17 cellular contexts compared by ENCODE assay signal in the genomic region with DNA sequence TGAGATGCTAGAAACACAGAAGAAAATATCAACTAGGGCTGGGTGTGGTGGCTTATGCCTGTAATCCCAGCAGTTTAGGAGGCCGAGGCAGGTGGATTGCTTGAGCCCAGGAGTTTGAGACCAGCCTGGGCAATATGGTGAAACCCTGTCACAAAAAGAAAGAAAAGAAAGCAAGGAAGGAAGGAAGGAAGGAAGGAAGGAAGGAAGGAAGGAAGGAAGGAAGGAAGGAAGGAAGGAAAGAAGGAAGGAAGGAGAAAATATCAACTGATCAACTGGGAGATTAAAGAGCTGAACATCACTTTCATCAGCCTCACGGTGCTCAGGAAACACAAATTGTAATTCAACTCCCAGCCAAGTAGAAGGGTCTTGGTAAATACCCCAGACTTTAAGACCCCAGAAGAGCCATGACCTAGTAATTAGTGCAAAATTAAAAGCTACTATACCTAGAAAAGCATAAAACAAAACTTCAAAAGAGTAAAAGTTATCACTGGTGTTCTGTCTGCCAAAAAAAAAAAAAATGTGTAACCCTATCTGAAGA. TPM values are rescaled to one million over a fixed set of nuclear protein-coding genes. Genes with fewer than 3 reads are reported as not detected.
DNase-seq lines count a peak whose midpoint lies in the region; ATAC-seq and TF ChIP-seq lines count a peak whose summit lies in the region.
"Had no signal": no experiment of that assay in that cellular context is flagged by ENCODE, and none has a peak within 500 bp of the region (broad histone marks: within the 10 kb centered on the region; RNA-seq: fewer than 3 reads in every experiment).

No MANE protein-coding gene starts in this region.

- POLR2A ChIA-PET in CD8-positive, alpha-beta memory T cell (lab: Charles Lee) = no interaction called here

- peaks cover 4% of the 10 kb centered on the region for H3K4me1 ChIP-seq in CD8-positive, alpha-beta memory T cell (ENCODE audit: insufficient read depth, low read length)

- H3K27me3 Mint-ChIP-seq in activated naive CD4-positive, alpha-beta T cell treated with anti-CD3 and anti-CD28 coated beads, Interleukin-2, amount 50 U/mL, for 24 hours = no peaks in the 10 kb centered on the region
- H3K27me3 Mint-ChIP-seq in activated naive CD4-positive, alpha-beta T cell treated with anti-CD3 and anti-CD28 coated beads, Interleukin-2, amount 10 ng/mL, durations not matched to agents 7 days and 5 days = no peaks in the 10 kb centered on the region
- no peaks in the 10 kb centered on the region for H3K27me3 Mint-ChIP-seq in CD8-positive, alpha-beta memory T cell
- H3K27me3 Mint-ChIP-seq in activated T-helper 1 cell treated with anti-CD3 and anti-CD28 coated beads, Interleukin-12 subunit alpha, Interleukin-12 subunit beta, Interleukin-2, Interleukin-4 antibody, amounts not matched to agents 30 ng/mL and 10 ng/mL and 1 ng/mL, durations not matched to agents 14 hours and 24 hours and 36 hours (ENCODE audit: insufficient read depth) = no peaks in the 10 kb centered on the region
- H3K27me3 Mint-ChIP-seq in stimulated activated naive CD8-positive, alpha-beta T cell treated with anti-CD3 and anti-CD28 coated beads, Interleukin-15, amount 100 ng/mL, for 72 hours = no peaks in the 10 kb centered on the region

- peak overlapping the region; percentile 41 for H3K27ac Mint-ChIP-seq in activated naive CD4-positive, alpha-beta T cell treated with anti-CD3 and anti-CD28 coated beads, Interleukin-2, amount 50 U/mL, for 24 hours
- no peak overlapping the region for H3K27ac Mint-ChIP-seq in activated naive CD4-positive, alpha-beta T cell treated with anti-CD3 and anti-CD28 coated beads, Interleukin-2, amount 10 ng/mL, durations not matched to agents 7 days and 5 days
- peak overlapping the region; percentile 33 to 91 (median 73) for H3K27ac Mint-ChIP-seq in CD8-positive, alpha-beta memory T cell
- H3K27ac Mint-ChIP-seq in activated T-helper 1 cell treated with anti-CD3 and anti-CD28 coated beads, Interleukin-12 subunit alpha, Interleukin-12 subunit beta, Interleukin-2, Interleukin-4 antibody, amounts not matched to agents 30 ng/mL and 10 ng/mL and 1 ng/mL, durations not matched to agents 14 hours and 24 hours and 36 hours = peak overlapping the region; percentile 61
- H3K27ac Mint-ChIP-seq in stimulated activated naive CD8-positive, alpha-beta T cell treated with anti-CD3 and anti-CD28 coated beads, Interleukin-15, amount 100 ng/mL, for 72 hours = peak overlapping the region; percentile 7 to 30
- H3K27ac Mint-ChIP-seq: HFFc6 had no signal

- H3K27me3 ChIP-seq in CD8-positive, alpha-beta memory T cell (ENCODE audit: insufficient read depth, low read length, poor library complexity, severe bottlenecking) = no peaks in the 10 kb centered on the region
- H3K27me3 ChIP-seq: BLaER1 treated with 17β-estradiol and CSF1 and Interleukin-3, amounts not matched to agents 10 nM and 100 nM had no signal

- DNase-seq in activated naive CD4-positive, alpha-beta T cell treated with anti-CD3 and anti-CD28 coated beads, Interleukin-2, amount 10 ng/mL, durations not matched to agents 7 days and 5 days = no peak
- no peak for DNase-seq in CD8-positive, alpha-beta memory T cell
- no peak for DNase-seq in activated T-helper 1 cell treated with anti-CD3 and anti-CD28 coated beads, Interleukin-12 subunit alpha, Interleukin-12 subunit beta, Interleukin-2, Interleukin-4 antibody, amounts not matched to agents 30 ng/mL and 10 ng/mL and 1 ng/mL, durations not matched to agents 14 hours and 24 hours and 36 hours (ENCODE audit: low spot score)
- no peak for DNase-seq in stimulated activated naive CD8-positive, alpha-beta T cell treated with anti-CD3 and anti-CD28 coated beads, Interleukin-15, amount 100 ng/mL, for 72 hours
- no peak for DNase-seq in GM13976 (ENCODE audit: low spot score)
- DNase-seq: DMS79 treated with DMSO at 0.1 percent for 48 hours, HFFc6, NCI-H1417, NCI-H187, NCI-H226, NCI-H524, SHP77 had no signal

- peaks cover 36% of the 10 kb centered on the region for H3K4me1 Mint-ChIP-seq in activated naive CD4-positive, alpha-beta T cell treated with anti-CD3 and anti-CD28 coated beads, Interleukin-2, amount 50 U/mL, for 24 hours
- peaks cover 47% of the 10 kb centered on the region for H3K4me1 Mint-ChIP-seq in activated naive CD4-positive, alpha-beta T cell treated with anti-CD3 and anti-CD28 coated beads, Interleukin-2, amount 10 ng/mL, durations not matched to agents 7 days and 5 days
- peaks cover 54 to 79% (median 62%) of the 10 kb centered on the region in 3 donors for H3K4me1 Mint-ChIP-seq in CD8-positive, alpha-beta memory T cell
- H3K4me1 Mint-ChIP-seq in activated T-helper 1 cell treated with anti-CD3 and anti-CD28 coated beads, Interleukin-12 subunit alpha, Interleukin-12 subunit beta, Interleukin-2, Interleukin-4 antibody, amounts not matched to agents 30 ng/mL and 10 ng/mL and 1 ng/mL, durations not matched to agents 14 hours and 24 hours and 36 hours (ENCODE audit: low read depth) = peaks cover 38% of the 10 kb centered on the region
- peaks cover 12% of the 10 kb centered on the region for H3K4me1 Mint-ChIP-seq in stimulated activated naive CD8-positive, alpha-beta T cell treated with anti-CD3 and anti-CD28 coated beads, Interleukin-15, amount 100 ng/mL, for 72 hours

- H3K36me3 ChIP-seq in CD8-positive, alpha-beta memory T cell (ENCODE audit: insufficient read depth, low read length) = peaks cover 17% of the 10 kb centered on the region
- H3K36me3 ChIP-seq: BLaER1 treated with 17β-estradiol and CSF1 and Interleukin-3, amounts not matched to agents 10 nM and 100 nM had no signal

- CTCF ChIA-PET in activated naive CD4-positive, alpha-beta T cell treated with anti-CD3 and anti-CD28 coated beads, Interleukin-2, amount 10 ng/mL, durations not matched to agents 7 days and 5 days (lab: Charles Lee) = no interaction called here
- CTCF ChIA-PET in CD8-positive, alpha-beta memory T cell (lab: Charles Lee) = interaction anchor here (2.2 kb wide), 1 partner anchor 11 kb away, joined by 6 read pairs; no protein-coding TSS in a partner anchor

- no peak for ATAC-seq in stimulated activated naive CD8-positive, alpha-beta T cell treated with anti-CD3 and anti-CD28 coated beads, Interleukin-15, amount 100 ng/mL, for 72 hours
- ATAC-seq in HG02588 (IDR thresholded peaks at IDR 0.05; ENCODE audit: unreplicated experiment) = no peak

- H3K36me3 Mint-ChIP-seq in activated naive CD4-positive, alpha-beta T cell treated with anti-CD3 and anti-CD28 coated beads, Interleukin-2, amount 50 U/mL, for 24 hours = peaks cover 70% of the 10 kb centered on the region
- peaks cover 88% of the 10 kb centered on the region for H3K36me3 Mint-ChIP-seq in activated naive CD4-positive, alpha-beta T cell treated with anti-CD3 and anti-CD28 coated beads, Interleukin-2, amount 10 ng/mL, durations not matched to agents 7 days and 5 days
- H3K36me3 Mint-ChIP-seq in CD8-positive, alpha-beta memory T cell = peaks cover 48 to 85% (median 57%) of the 10 kb centered on the region in 3 donors
- peaks cover 74% of the 10 kb centered on the region for H3K36me3 Mint-ChIP-seq in activated T-helper 1 cell treated with anti-CD3 and anti-CD28 coated beads, Interleukin-12 subunit alpha, Interleukin-12 subunit beta, Interleukin-2, Interleukin-4 antibody, amounts not matched to agents 30 ng/mL and 10 ng/mL and 1 ng/mL, durations not matched to agents 14 hours and 24 hours and 36 hours (ENCODE audit: low read depth)

- intact Hi-C loops in activated T-helper 1 cell treated with anti-CD3 and anti-CD28 coated beads, Interleukin-12 subunit alpha, Interleukin-12 subunit beta, Interleukin-2, Interleukin-4 antibody, amounts not matched to agents 30 ng/mL and 10 ng/mL and 1 ng/mL, durations not matched to agents 14 hours and 24 hours and 36 hours (cut with micrococcal nuclease) = no loop called here

- no peaks in the 10 kb centered on the region for H3K9me3 ChIP-seq in CD8-positive, alpha-beta memory T cell (ENCODE audit: low read length)

- H3K27ac ChIP-seq in CD8-positive, alpha-beta memory T cell (ENCODE audit: low read depth, low read length) = no peak overlapping the region
- H3K27ac ChIP-seq: BLaER1 treated with 17β-estradiol and CSF1 and Interleukin-3, amounts not matched to agents 10 nM and 100 nM; HL-60; KMS-11 had no signal

- H3K4me3 Mint-ChIP-seq in activated naive CD4-positive, alpha-beta T cell treated with anti-CD3 and anti-CD28 coated beads, Interleukin-2, amount 50 U/mL, for 24 hours = no peak overlapping the region
- no peak overlapping the region for H3K4me3 Mint-ChIP-seq in activated naive CD4-positive, alpha-beta T cell treated with anti-CD3 and anti-CD28 coated beads, Interleukin-2, amount 10 ng/mL, durations not matched to agents 7 days and 5 days
- peak overlapping the region in 1 of 7 donors; percentile 48 for H3K4me3 Mint-ChIP-seq in CD8-positive, alpha-beta memory T cell
- H3K4me3 Mint-ChIP-seq in activated T-helper 1 cell treated with anti-CD3 and anti-CD28 coated beads, Interleukin-12 subunit alpha, Interleukin-12 subunit beta, Interleukin-2, Interleukin-4 antibody, amounts not matched to agents 30 ng/mL and 10 ng/mL and 1 ng/mL, durations not matched to agents 14 hours and 24 hours and 36 hours = no peak overlapping the region
- H3K4me3 Mint-ChIP-seq in stimulated activated naive CD8-positive, alpha-beta T cell treated with anti-CD3 and anti-CD28 coated beads, Interleukin-15, amount 100 ng/mL, for 72 hours = no peak overlapping the region
- H3K4me3 Mint-ChIP-seq: HFFc6 had no signal

- in situ Hi-C loops in GM13976 (cut with MboI; ENCODE audit: low sequenced_read_pairs, unreplicated experiment) = no loop called here

- H3K9me3 Mint-ChIP-seq in activated naive CD4-positive, alpha-beta T cell treated with anti-CD3 and anti-CD28 coated beads, Interleukin-2, amount 50 U/mL, for 24 hours = peaks cover 18% of the 10 kb centered on the region
- H3K9me3 Mint-ChIP-seq in activated naive CD4-positive, alpha-beta T cell treated with anti-CD3 and anti-CD28 coated beads, Interleukin-2, amount 10 ng/mL, durations not matched to agents 7 days and 5 days = peaks cover 10% of the 10 kb centered on the region
- H3K9me3 Mint-ChIP-seq in CD8-positive, alpha-beta memory T cell = peaks cover 0 to 6% (median 0%) of the 10 kb centered on the region in 5 donors
- H3K9me3 Mint-ChIP-seq in activated T-helper 1 cell treated with anti-CD3 and anti-CD28 coated beads, Interleukin-12 subunit alpha, Interleukin-12 subunit beta, Interleukin-2, Interleukin-4 antibody, amounts not matched to agents 30 ng/mL and 10 ng/mL and 1 ng/mL, durations not matched to agents 14 hours and 24 hours and 36 hours = peaks cover 12% of the 10 kb centered on the region
- peaks cover 20 to 31% of the 10 kb centered on the region in 2 donors for H3K9me3 Mint-ChIP-seq in stimulated activated naive CD8-positive, alpha-beta T cell treated with anti-CD3 and anti-CD28 coated beads, Interleukin-15, amount 100 ng/mL, for 72 hours
- H3K9me3 Mint-ChIP-seq: HFFc6 had no signal

- H3K4me3 ChIP-seq in CD8-positive, alpha-beta memory T cell (ENCODE audit: low read length) = no peak overlapping the region
- H3K4me3 ChIP-seq: BLaER1 treated with 17β-estradiol and CSF1 and Interleukin-3, amounts not matched to agents 10 nM and 100 nM had no signal

- no peak for TF ChIP-seq CTCF in GM13976 (IDR thresholded peaks at IDR 0.05; ENCODE audit: borderline replicate concordance, control extremely low read depth, extremely low read depth, insufficient read depth, missing control alignments)

RNA-seq across cellular contexts. Expression of a gene that starts 27.8 kb away (rescaled TPM):
- total RNA-seq in CD8-positive, alpha-beta memory T cell = 10 to 100 TPM; 23.0 to 24.4 TPM
- polyA plus RNA-seq in CD8-positive, alpha-beta memory T cell = 7.0 TPM
- 32.2 and 32.7 TPM in 2 replicates for total RNA-seq in activated T-helper 1 cell treated with anti-CD3 and anti-CD28 coated beads, Interleukin-12 subunit alpha, Interleukin-12 subunit beta, Interleukin-2, Interleukin-4 antibody, amounts not matched to agents 30 ng/mL and 10 ng/mL and 1 ng/mL, durations not matched to agents 14 hours and 24 hours and 36 hours

RNA-seq across cellular contexts. Expression of a gene that starts 44.1 kb away (rescaled TPM):
- total RNA-seq in CD8-positive, alpha-beta memory T cell = 1 to 10 TPM; 7.4 to 7.9 TPM
- 2.5 TPM for polyA plus RNA-seq in CD8-positive, alpha-beta memory T cell
- 6.6 and 8.4 TPM in 2 replicates for total RNA-seq in activated T-helper 1 cell treated with anti-CD3 and anti-CD28 coated beads, Interleukin-12 subunit alpha, Interleukin-12 subunit beta, Interleukin-2, Interleukin-4 antibody, amounts not matched to agents 30 ng/mL and 10 ng/mL and 1 ng/mL, durations not matched to agents 14 hours and 24 hours and 36 hours
